Comparison of ENCODE assay signal across 27 cellular contexts in genomic region chr7:112616295-112616694, GRCh38.
"Had no signal": no experiment of that assay in that cellular context is flagged by ENCODE, and none has a peak within 500 bp of the region (broad histone marks: within the 10 kb centered on the region; RNA-seq: fewer than 3 reads in every experiment).

No MANE protein-coding gene starts in this region.

- DNase-seq: hypothalamus; immature natural killer cell; kidney; left colon; left lung; lower lobe of right lung; mammary epithelial cell; mesenchymal stem cell; naive thymus-derived CD8-positive, alpha-beta T cell; nephron progenitor cell; pancreas; posterior cingulate gyrus; retina; right cardiac atrium; stimulated activated CD4-positive, alpha-beta T cell treated with anti-CD3 and anti-CD28 coated beads, Interleukin-12 subunit alpha, Interleukin-12 subunit beta, amount 100 ng/mL, for 4 hours; stimulated activated CD4-positive, alpha-beta T cell treated with anti-CD3 and anti-CD28 coated beads, Interleukin-15, amount 100 ng/mL, for 24 hours; stimulated activated CD4-positive, alpha-beta T cell treated with anti-CD3 and anti-CD28 coated beads, Interleukin-4, amount 100 ng/mL, for 24 hours; stimulated activated naive CD4-positive, alpha-beta T cell; tibial artery; trophoblast cell; upper lobe of right lung had no signal

- H3K27me3 ChIP-seq: left lung, pancreas, suprapubic skin, tibial artery, upper lobe of right lung had no signal

- H3K4me3 ChIP-seq: left lung, lower lobe of right lung, pancreas, prostate gland, skin epidermis, suprapubic skin, thoracic aorta, tibial artery, upper lobe of right lung had no signal

- H3K36me3 ChIP-seq: left lung, lower lobe of right lung, pancreas, prostate gland, suprapubic skin, thoracic aorta, tibial artery, upper lobe of right lung had no signal

- H3K4me1 ChIP-seq: left lung, lower lobe of right lung, pancreas, prostate gland, suprapubic skin, tibial artery, upper lobe of right lung had no signal

- H3K27ac ChIP-seq: left lung, lower lobe of right lung, pancreas, prostate gland, skin epidermis, suprapubic skin, thoracic aorta, tibial artery, upper lobe of right lung had no signal

- H3K9me3 ChIP-seq: left lung, lower lobe of right lung, pancreas, prostate gland, suprapubic skin, thoracic aorta, tibial artery, upper lobe of right lung had no signal

- ATAC-seq: left colon; left lung; lower lobe of right lung; naive thymus-derived CD8-positive, alpha-beta T cell; pancreas; right cardiac atrium; sciatic nerve; stimulated activated effector memory CD8-positive, alpha-beta T cell treated with anti-CD3 and anti-CD28 coated beads, Interleukin-12 subunit alpha, Interleukin-12 subunit beta, amount 100 ng/mL, for 72 hours; upper lobe of right lung had no signal
